ENCODE assay signal across 28 cellular contexts in the genomic region with DNA sequence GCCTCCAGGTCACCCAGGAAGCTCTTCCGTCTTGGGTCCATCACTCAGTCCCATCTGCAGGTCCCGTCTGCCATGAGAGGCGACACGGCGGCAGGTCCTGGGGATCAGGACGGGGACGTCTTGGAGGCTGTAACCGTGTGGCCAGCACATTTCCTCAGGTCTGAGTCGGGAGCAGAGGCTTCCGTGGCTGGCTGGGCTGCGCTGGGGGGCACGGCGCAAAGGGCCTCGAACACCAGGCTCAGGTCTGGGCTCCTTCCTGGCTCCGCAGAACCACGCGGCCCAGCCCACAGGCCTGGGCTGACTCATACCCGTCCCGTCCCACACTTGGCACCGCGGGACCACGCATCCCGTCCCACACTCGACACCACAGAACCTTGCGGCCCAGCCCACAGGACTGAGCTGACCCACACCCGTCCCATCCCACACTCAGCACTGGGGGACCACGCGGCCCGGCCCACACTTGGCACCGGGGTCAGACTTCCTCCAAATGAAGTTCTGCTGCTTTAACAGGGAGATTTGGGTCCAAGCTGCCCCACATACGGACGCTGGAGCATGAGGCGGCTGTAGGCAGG.
"Had no signal": no experiment of that assay in that cellular context is flagged by ENCODE, and none has a peak within 500 bp of the region (broad histone marks: within the 10 kb centered on the region; RNA-seq: fewer than 3 reads in every experiment).

No MANE protein-coding gene starts in this region.

- H3K27ac Mint-ChIP-seq: activated CD8-positive, alpha-beta memory T cell treated with anti-CD3 and anti-CD28 coated beads, Interleukin-2, amount 10 ng/mL, durations not matched to agents 7 days and 5 days; activated CD8-positive, alpha-beta T cell treated with anti-CD3 and anti-CD28 coated beads, Interleukin-2, amount 10 ng/mL, durations not matched to agents 7 days and 5 days; endodermal cell had no signal

- FAIRE-seq: astrocyte, TTC549 had no signal

- H3K27me3 ChIP-seq: brain microvascular endothelial cell, esophagus squamous epithelium, right lobe of liver, uterus had no signal

- H3K4me3 Mint-ChIP-seq: activated CD8-positive, alpha-beta memory T cell treated with anti-CD3 and anti-CD28 coated beads, Interleukin-2, amount 10 ng/mL, durations not matched to agents 7 days and 5 days; activated CD8-positive, alpha-beta T cell treated with anti-CD3 and anti-CD28 coated beads, Interleukin-2, amount 10 ng/mL, durations not matched to agents 7 days and 5 days; activated naive CD8-positive, alpha-beta T cell treated with anti-CD3 and anti-CD28 coated beads, Interleukin-2, amount 10 ng/mL, durations not matched to agents 7 days and 5 days; endodermal cell; natural killer cell; stimulated activated naive CD8-positive, alpha-beta T cell treated with anti-CD3 and anti-CD28 coated beads, Interleukin-15, Interleukin-2, amounts not matched to agents 100 ng/mL and 50 ng/mL, for 24 hours; T-helper 1 cell treated with Interleukin-12 subunit alpha and Interleukin-12 subunit beta and Interleukin-4 antibody, amounts not matched to agents 30 μg/mL and 1 μg/mL, for 36 hours had no signal

- H3K27me3 Mint-ChIP-seq: activated CD8-positive, alpha-beta memory T cell treated with anti-CD3 and anti-CD28 coated beads, Interleukin-2, amount 10 ng/mL, durations not matched to agents 7 days and 5 days; activated naive CD8-positive, alpha-beta T cell treated with anti-CD3 and anti-CD28 coated beads, Interleukin-2, amount 10 ng/mL, durations not matched to agents 7 days and 5 days; stimulated activated naive CD8-positive, alpha-beta T cell treated with anti-CD3 and anti-CD28 coated beads, Interleukin-15, Interleukin-2, amounts not matched to agents 100 ng/mL and 50 ng/mL, for 24 hours had no signal

- H3K4me3 ChIP-seq: esophagus squamous epithelium, lower lobe of right lung, right lobe of liver, thoracic aorta, uterus had no signal

- H3K4me1 ChIP-seq: right lobe of liver, uterus had no signal

- H3K36me3 Mint-ChIP-seq: natural killer cell had no signal

- H3K4me1 Mint-ChIP-seq: activated naive CD8-positive, alpha-beta T cell treated with anti-CD3 and anti-CD28 coated beads, Interleukin-2, amount 10 ng/mL, durations not matched to agents 7 days and 5 days; endodermal cell had no signal

- ATAC-seq: activated CD8-positive, alpha-beta memory T cell treated with anti-CD3 and anti-CD28 coated beads, Interleukin-2, amount 10 ng/mL, durations not matched to agents 7 days and 5 days; activated CD8-positive, alpha-beta T cell treated with anti-CD3 and anti-CD28 coated beads, Interleukin-2, amount 10 ng/mL, durations not matched to agents 7 days and 5 days; left lobe of liver; lower lobe of right lung; natural killer cell had no signal

- DNase-seq: activated CD4-positive, alpha-beta T cell treated with anti-CD3 and anti-CD28 coated beads for 1 hour; activated CD8-positive, alpha-beta memory T cell treated with anti-CD3 and anti-CD28 coated beads, Interleukin-2, amount 10 ng/mL, durations not matched to agents 7 days and 5 days; activated CD8-positive, alpha-beta T cell treated with anti-CD3 and anti-CD28 coated beads, Interleukin-2, amount 10 ng/mL, durations not matched to agents 7 days and 5 days; activated naive CD4-positive, alpha-beta T cell; activated naive CD8-positive, alpha-beta T cell treated with anti-CD3 and anti-CD28 coated beads, Interleukin-2, amount 10 ng/mL, durations not matched to agents 7 days and 5 days; activated T-cell treated with anti-CD3 and anti-CD28 coated beads, Interleukin-2, amount 50 U/mL, for 48 hours; amniotic stem cell; brain microvascular endothelial cell; caudate nucleus; endodermal cell; esophagus squamous epithelium; foreskin melanocyte; kidney glomerular epithelial cell; lower lobe of right lung; mesendoderm; natural killer cell; posterior cingulate gyrus; stimulated activated CD4-positive, alpha-beta T cell treated with anti-CD3 and anti-CD28 coated beads, Interleukin-2, amount 100 ng/mL, for 48 hours; T-helper 9 cell; trophoblast cell; uterus had no signal

- H3K9me3 ChIP-seq: esophagus squamous epithelium, lower lobe of right lung, right lobe of liver, thoracic aorta, uterus had no signal

- H3K9me3 Mint-ChIP-seq: endodermal cell; stimulated activated naive CD8-positive, alpha-beta T cell treated with anti-CD3 and anti-CD28 coated beads, Interleukin-15, Interleukin-2, amounts not matched to agents 100 ng/mL and 50 ng/mL, for 24 hours had no signal

- H3K27ac ChIP-seq: brain microvascular endothelial cell, esophagus squamous epithelium, lower lobe of right lung, right lobe of liver, thoracic aorta, uterus had no signal

- H3K36me3 ChIP-seq: uterus had no signal
